ENCODE assay signal across 17 cellular contexts in genomic region chr4:150889306-150889705, GRCh38.
DNase-seq lines count a peak whose midpoint lies in the region; ATAC-seq and TF ChIP-seq lines count a peak whose summit lies in the region.
"Had no signal": no experiment of that assay in that cellular context is flagged by ENCODE, and none has a peak within 500 bp of the region (broad histone marks: within the 10 kb centered on the region; RNA-seq: fewer than 3 reads in every experiment).

No MANE protein-coding gene starts in this region.

- no peak overlapping the region for H2BK15ac ChIP-seq in H9 (ENCODE audit: low read depth, low read length)

- no peak overlapping the region for H2BK20ac ChIP-seq in H9 (ENCODE audit: low read depth, low read length, poor library complexity, severe bottlenecking)

- H3K9ac ChIP-seq in H9 (ENCODE audit: extremely low read depth, insufficient read length, low read length), result no peak overlapping the region
- H3K9ac ChIP-seq: BLaER1 had no signal

- no peaks in the 10 kb centered on the region for H3K79me1 ChIP-seq in H9 (ENCODE audit: insufficient read depth, low read depth, low read length, poor library complexity, severe bottlenecking)

- no peak overlapping the region for H2BK120ac ChIP-seq in H9 (ENCODE audit: low read depth, low read length, poor library complexity, severe bottlenecking)

- no peaks in the 10 kb centered on the region; the same call in 1 of the 2 replicates for H3K4me1 ChIP-seq in H9 (ENCODE audit: insufficient read depth, low read length)
- H3K4me1 ChIP-seq: BLaER1, Caco-2 had no signal

- H3K4me3 Mint-ChIP-seq in naive B cell, result no peak overlapping the region
- H3K4me3 Mint-ChIP-seq in H9, result no peak overlapping the region
- H3K4me3 Mint-ChIP-seq: CD4-positive, CD25-positive, alpha-beta regulatory T cell; CD8-positive, alpha-beta T cell had no signal

- no peak overlapping the region for H3K14ac ChIP-seq in H9 (ENCODE audit: insufficient read depth, low read length)

- H3K27me3 Mint-ChIP-seq in naive B cell (no peaks in the 10 kb centered on the region), H9 (ENCODE audit: low read depth) (no peaks in the 10 kb centered on the region)
- H3K27me3 Mint-ChIP-seq: CD4-positive, CD25-positive, alpha-beta regulatory T cell had no signal

- H2AFZ ChIP-seq in H9 (ENCODE audit: low read length), result no peak overlapping the region

- TF ChIP-seq CTCF in WERI-Rb-1 (IDR thresholded peaks at IDR 0.05; ENCODE audit: low read depth, low read length) (no peak), H9 (conservative IDR thresholded peaks at IDR 0.05) (no peak)

- H3K23ac ChIP-seq in H9 (ENCODE audit: insufficient read length, low read depth, low read length), result no peak overlapping the region

- no peaks in the 10 kb centered on the region for H4K20me1 ChIP-seq in H9 (ENCODE audit: control insufficient read depth, insufficient read depth, insufficient read length)
- H4K20me1 ChIP-seq: BLaER1 had no signal

- H4K91ac ChIP-seq in H9 (ENCODE audit: insufficient read length, low read depth, low read length), result no peak overlapping the region

- H3K23me2 ChIP-seq in H9 (ENCODE audit: insufficient read length, low read depth, low read length, poor library complexity, severe bottlenecking), result no peaks in the 10 kb centered on the region

- no peak overlapping the region for H3T11ph ChIP-seq in H9 (ENCODE audit: low read length)

- H4K5ac ChIP-seq in H9 (ENCODE audit: insufficient read length, low read depth, low read length), result no peak overlapping the region

- H3K36me3 Mint-ChIP-seq in naive B cell (peaks cover 0 to 10% of the 10 kb centered on the region in 2 donors), H9 (ENCODE audit: insufficient read depth in 1 of 3, low read depth in 3 of 3) (peaks cover 3 to 8% (median 3%) of the 10 kb centered on the region in 3 experiments; a peak in 5 of 7 replicates)

- H2BK5ac ChIP-seq in H9 (ENCODE audit: insufficient read length, low read length), result no peak overlapping the region

- no peaks in the 10 kb centered on the region for H3K79me2 ChIP-seq in H9 (ENCODE audit: insufficient read depth, low read length)

- no peak overlapping the region for H2AK5ac ChIP-seq in H9 (ENCODE audit: insufficient read length, low read length)

- no peak overlapping the region for H3K4me2 ChIP-seq in H9 (ENCODE audit: insufficient read depth, insufficient read length, low read length)
- H3K4me2 ChIP-seq: BLaER1 had no signal

- DNase-seq in G401 (ENCODE audit: low spot score) (peak; percentile 62), WERI-Rb-1 (peak; percentile 29), naive B cell (no peak), NAMALWA (ENCODE audit: low spot score) (no peak), H9 (no peak), NCI-H510A (lab: John Stamatoyannopoulos, UW) (no peak)
- DNase-seq: Caco-2; CD8-positive, alpha-beta T cell; DMS153; DND-41; GDM1; GOT3; HCEC 1CT had no signal

- no peak overlapping the region for H3K56ac ChIP-seq in H9 (ENCODE audit: insufficient read length, low read depth, low read length)

- H3K4me1 Mint-ChIP-seq in naive B cell (peaks cover 7 to 26% (median 10%) of the 10 kb centered on the region in 3 donors), H9 (no peaks in the 10 kb centered on the region)

- H3K4ac ChIP-seq in H9 (ENCODE audit: low read depth, low read length), result no peak overlapping the region

- H4K8ac ChIP-seq in H9 (replicated peaks; ENCODE audit: insufficient read length, low read depth, low read length), result no peak overlapping the region

- in situ Hi-C loops in G401 (cut with HindIII; ENCODE audit: low sequenced_read_pairs), result no loop called here

- WGBS in H9 (ENCODE audit: extremely low coverage, insufficient read length, low lambda C conversion rate), result no CpG with 5 or more reads among the region's 4 CpGs

- no peak overlapping the region for H3K27ac ChIP-seq in WERI-Rb-1
- H3K27ac ChIP-seq in H9 (ENCODE audit: insufficient read length, low read depth, low read length), result no peak overlapping the region
- H3K27ac ChIP-seq: BLaER1, C4-2B had no signal

- no peaks in the 10 kb centered on the region for H3K27me3 ChIP-seq in WERI-Rb-1 (ENCODE audit: insufficient read depth, low read depth, severe bottlenecking)
- no peaks in the 10 kb centered on the region for H3K27me3 ChIP-seq in H9 (ENCODE audit: insufficient read depth, low read length)
- H3K27me3 ChIP-seq: BLaER1 had no signal

- ATAC-seq in naive B cell (ENCODE audit: low read depth in 2 of 2), result no peak
- ATAC-seq: CD8-positive, alpha-beta T cell; GM12878 had no signal

- H3K9me3 Mint-ChIP-seq in naive B cell (peaks cover 0 to 9% (median 1%) of the 10 kb centered on the region in 7 donors), H9 (no peaks in the 10 kb centered on the region)
- H3K9me3 Mint-ChIP-seq: CD4-positive, CD25-positive, alpha-beta regulatory T cell; CD8-positive, alpha-beta T cell had no signal

- no peaks in the 10 kb centered on the region for H3K9me3 ChIP-seq in WERI-Rb-1 (ENCODE audit: severe bottlenecking)
- no peaks in the 10 kb centered on the region for H3K9me3 ChIP-seq in H9 (ENCODE audit: control insufficient read depth, low read depth, low read length)
- H3K9me3 ChIP-seq: BLaER1, Caco-2 had no signal

- H3K18ac ChIP-seq in H9 (ENCODE audit: insufficient read length, low read depth, low read length), result no peak overlapping the region

- H3K4me3 ChIP-seq in WERI-Rb-1 (ENCODE audit: low read depth, low read length), result no peak overlapping the region
- H3K4me3 ChIP-seq: BLaER1, GM12878 had no signal

- H3K27ac Mint-ChIP-seq in naive B cell (peak overlapping the region in 4 of 6 donors; percentile 38 to 63 (median 45)), H9 (no peak overlapping the region)
- H3K27ac Mint-ChIP-seq: CD4-positive, CD25-positive, alpha-beta regulatory T cell; CD8-positive, alpha-beta T cell had no signal

- peaks cover 8% of the 10 kb centered on the region; the same call in 1 of the 2 replicates for H3K36me3 ChIP-seq in WERI-Rb-1

- no peak overlapping the region for H2BK12ac ChIP-seq in H9 (ENCODE audit: insufficient read length, low read depth, low read length)

Comparison
In these comparisons a context has a peak if more than half of its experiments do, and no peak if none do; other contexts are left out.
1. DNase-seq: peak in G401 (single experiment) and WERI-Rb-1 (single experiment); none in naive B cell (single experiment), NAMALWA (single experiment), H9 (single experiment) and NCI-H510A (single experiment).
2. H3K27ac Mint-ChIP-seq: peak in naive B cell (4 of 6); none in H9 (0 of 3).